17 cellular contexts compared by ENCODE assay signal in genomic region chr17:63474914-63475460, GRCh38. TPM values are rescaled to one million over a fixed set of nuclear protein-coding genes. Genes with fewer than 3 reads are reported as not detected.
A peak's percentile ranks its signal among the peaks of the same experiment; 100 is the strongest.
DNase-seq lines count a peak whose midpoint lies in the region; ATAC-seq and TF ChIP-seq lines count a peak whose summit lies in the region.
"Had no signal": no experiment of that assay in that cellular context is flagged by ENCODE, and none has a peak within 500 bp of the region (broad histone marks: within the 10 kb centered on the region; RNA-seq: fewer than 3 reads in every experiment).

No MANE protein-coding gene starts in this region.

- H3K4me1 Mint-ChIP-seq in mesothelial cell of epicardium = peaks cover 25% of the 10 kb centered on the region

- H3K27me3 ChIP-seq in left ventricle myocardium inferior (ENCODE audit: low read depth) = peaks cover 11% of the 10 kb centered on the region
- peaks cover 0 to 15% (median 7%) of the 10 kb centered on the region in 4 donors for H3K27me3 ChIP-seq in upper lobe of left lung

- TF ChIP-seq POLR2A in upper lobe of left lung (IDR thresholded peaks at IDR 0.05) = no peak

- H3K27me3 Mint-ChIP-seq in mesothelial cell of epicardium (ENCODE audit: low read depth) = peaks cover 53% of the 10 kb centered on the region

- DNase-seq in left ventricle myocardium inferior = no peak
- no peak for DNase-seq in Right ventricle myocardium inferior (ENCODE audit: missing footprints)
- no peak for DNase-seq in mesothelial cell of epicardium (ENCODE audit: low spot score in 2 of 2, unreplicated experiment in 2 of 2)
- DNase-seq in upper lobe of left lung = no peak
- DNase-seq in T-helper 1 cell = no peak
- no peak for DNase-seq in SHP77 (lab: John Stamatoyannopoulos, UW)
- DNase-seq in HT-29 (ENCODE audit: low spot score) = no peak
- DNase-seq: activated effector memory CD4-positive, alpha-beta T cell treated with Interleukin-2 at 50 U/mL for 16 hours; amygdala; CD8-positive, alpha-beta T cell; HCEC 1CT; NCI-H446; SIG-M5; stimulated activated naive B cell treated with anti-CD40 and anti-IgM and Interleukin-4, amounts not matched to agents 10 μg/mL and 1 μg/mL and 100 μg/mL, for 72 hours had no signal

- ATAC-seq in Right ventricle myocardium inferior = no peak
- no peak for ATAC-seq in upper lobe of left lung (ENCODE audit: low FRiP score in 2 of 2)
- ATAC-seq: CD8-positive, alpha-beta T cell; stimulated activated naive B cell treated with anti-CD40 and anti-IgM and Interleukin-4, amounts not matched to agents 10 μg/mL and 1 μg/mL and 100 μg/mL, for 72 hours had no signal

- no peak overlapping the region for H3K4me3 ChIP-seq in left ventricle myocardium inferior
- no peak overlapping the region for H3K4me3 ChIP-seq in upper lobe of left lung
- H3K4me3 ChIP-seq: transverse colon had no signal

- intact Hi-C loops in left ventricle myocardium inferior (cut with micrococcal nuclease) = no loop called here
- intact Hi-C loops in Right ventricle myocardium inferior (cut with DNase I) = loop anchor here (2.0 kb wide), 1 partner anchor 28 kb away; the partner anchor contains the start of gene CYB561

- TF ChIP-seq CTCF in left ventricle myocardium inferior (IDR thresholded peaks at IDR 0.05; ENCODE audit: borderline replicate concordance) (no peak), VCaP (conservative IDR thresholded peaks at IDR 0.05) (no peak), mesothelial cell of epicardium (IDR thresholded peaks at IDR 0.05; ENCODE audit: unreplicated experiment) (no peak), upper lobe of left lung (IDR thresholded peaks at IDR 0.05) (no peak)

- H3K4me1 ChIP-seq in left ventricle myocardium inferior = peaks cover 63% of the 10 kb centered on the region
- peaks cover 40 to 52% (median 48%) of the 10 kb centered on the region in 4 donors for H3K4me1 ChIP-seq in upper lobe of left lung

- 47 to 52% methylated on average over 3 to 5 of the region's 5 CpGs for WGBS in upper lobe of left lung, 2 donors

- H3K9me3 ChIP-seq in left ventricle myocardium inferior (replicated peaks) = no peaks in the 10 kb centered on the region
- H3K9me3 ChIP-seq in upper lobe of left lung = no peaks in the 10 kb centered on the region
- H3K9me3 ChIP-seq: transverse colon had no signal

- peak overlapping the region; percentile 40 for H3K4me3 Mint-ChIP-seq in mesothelial cell of epicardium

- no peak for TF ChIP-seq EP300 in upper lobe of left lung (IDR thresholded peaks at IDR 0.05)

- no peak overlapping the region for H3K27ac Mint-ChIP-seq in mesothelial cell of epicardium
- H3K27ac Mint-ChIP-seq: CD8-positive, alpha-beta T cell; stimulated activated naive B cell treated with anti-CD40 and anti-IgM and Interleukin-4, amounts not matched to agents 10 μg/mL and 1 μg/mL and 100 μg/mL, for 72 hours had no signal

- H3K9me3 Mint-ChIP-seq in mesothelial cell of epicardium = no peaks in the 10 kb centered on the region
- H3K9me3 Mint-ChIP-seq: CD8-positive, alpha-beta T cell; stimulated activated naive B cell treated with anti-CD40 and anti-IgM and Interleukin-4, amounts not matched to agents 10 μg/mL and 1 μg/mL and 100 μg/mL, for 72 hours had no signal

- H3K36me3 ChIP-seq in left ventricle myocardium inferior (no peaks in the 10 kb centered on the region), upper lobe of left lung (no peaks in the 10 kb centered on the region)
- H3K36me3 ChIP-seq: transverse colon had no signal

- H3K27ac ChIP-seq in left ventricle myocardium inferior (replicated peaks) = peak overlapping the region; percentile 78
- H3K27ac ChIP-seq in VCaP = peak overlapping the region; percentile 89
- H3K27ac ChIP-seq in upper lobe of left lung = peak overlapping the region; percentile 30 to 68 (median 48)
- H3K27ac ChIP-seq: transverse colon had no signal

- H3K36me3 Mint-ChIP-seq in mesothelial cell of epicardium = no peaks in the 10 kb centered on the region
- H3K36me3 Mint-ChIP-seq: CD8-positive, alpha-beta T cell; stimulated activated naive B cell treated with anti-CD40 and anti-IgM and Interleukin-4, amounts not matched to agents 10 μg/mL and 1 μg/mL and 100 μg/mL, for 72 hours had no signal

RNA-seq across cellular contexts. Expression of gene ACE, which starts 1.9 kb away (rescaled TPM):
- total RNA-seq in left ventricle myocardium inferior = 6.2 TPM
- 4.8 TPM for total RNA-seq in Right ventricle myocardium inferior
- 2.4 to 2.9 TPM (median 2.6 TPM) in 3 replicates for total RNA-seq in mesothelial cell of epicardium
- total RNA-seq in upper lobe of left lung = 10 to 100 TPM; 21.1 to 90.6 (median 65.1) TPM
- total RNA-seq in HT-29 (2014; rRNA removed; shearing (Covaris generic)) = 3.1 TPM in 1 of 2 replicates, not detected in the other

RNA-seq across cellular contexts. Expression of gene CYB561, which starts 28.9 kb away (rescaled TPM):
- 9.0 TPM for total RNA-seq in left ventricle myocardium inferior
- total RNA-seq in Right ventricle myocardium inferior = 15.5 TPM
- 20.4 to 21.5 TPM (median 20.5 TPM) in 3 replicates for total RNA-seq in mesothelial cell of epicardium
- 100 to 1,000 TPM in 1 of 6 donors, 10 to 100 TPM in 5; 53.7 to 124 (median 64.4) TPM for total RNA-seq in upper lobe of left lung
- 104 and 105 TPM in 2 replicates for total RNA-seq in HT-29 (2014; rRNA removed; shearing (Covaris generic))

RNA-seq across cellular contexts. Expression of gene KCNH6, which starts 48.2 kb away (rescaled TPM):
- total RNA-seq in left ventricle myocardium inferior = not detected
- total RNA-seq in Right ventricle myocardium inferior = not detected
- 0.16 TPM in 1 of 3 replicates, not detected in the others for total RNA-seq in mesothelial cell of epicardium
- total RNA-seq in upper lobe of left lung = 1 to 10 TPM in 1 of 6 donors, under 1 TPM in 3, not detected in 2; 0.22 to 4.2 (median 0.31) TPM
- 0.61 TPM in 1 of 2 replicates, not detected in the other for total RNA-seq in HT-29 (2014; rRNA removed; shearing (Covaris generic))
- total RNA-seq: CD8-positive, alpha-beta T cell; T-helper 2 cell treated with Interferon-gamma antibody and Interleukin-4, amounts not matched to agents 100 ng/mL and 5 ng/mL, for 36 hours had no signal
